ENCODE assay signal across 11 cellular contexts in the genomic region with DNA sequence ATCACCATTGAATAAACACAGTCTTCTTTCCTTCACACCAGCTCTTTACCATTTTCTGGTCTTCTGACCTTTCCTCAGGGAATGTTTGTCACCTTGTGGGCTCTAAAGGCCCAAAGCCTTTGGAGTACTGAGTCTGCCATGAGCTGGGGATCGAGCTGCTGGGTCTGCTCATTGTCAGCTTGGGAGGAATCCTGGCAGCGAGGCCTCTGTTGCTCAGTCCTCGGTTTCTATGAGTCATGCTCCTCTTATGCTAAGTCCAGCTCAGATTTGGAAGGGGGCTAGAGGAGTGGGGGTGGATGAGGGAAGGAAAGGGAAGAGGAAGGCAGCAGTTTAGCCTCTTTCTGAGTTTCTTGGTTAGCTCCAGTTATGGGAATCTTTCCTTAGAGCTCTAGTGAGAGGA. TPM values are rescaled to one million over a fixed set of nuclear protein-coding genes. Genes with fewer than 3 reads are reported as not detected.
A peak's percentile ranks its signal among the peaks of the same experiment; 100 is the strongest.
DNase-seq lines count a peak whose midpoint lies in the region; ATAC-seq, FAIRE-seq and TF ChIP-seq lines count a peak whose summit lies in the region.
"Had no signal": no experiment of that assay in that cellular context is flagged by ENCODE, and none has a peak within 500 bp of the region (broad histone marks: within the 10 kb centered on the region; RNA-seq: fewer than 3 reads in every experiment).

No MANE protein-coding gene starts in this region.

- H3K27me3 ChIP-seq in endodermal cell (ENCODE audit: control insufficient read depth, insufficient read depth, low read length, poor library complexity, severe bottlenecking) (no peaks in the 10 kb centered on the region), left lung (no peaks in the 10 kb centered on the region), aorta (ENCODE audit: control insufficient read depth in 1 of 2, insufficient read depth in 2 of 2, low read length in 1 of 2) (no peaks in the 10 kb centered on the region)

- no peaks in the 10 kb centered on the region for H3K36me3 ChIP-seq in endodermal cell (ENCODE audit: control insufficient read depth, insufficient read depth, low read length)
- H3K36me3 ChIP-seq in left lung = no peaks in the 10 kb centered on the region
- no peaks in the 10 kb centered on the region for H3K36me3 ChIP-seq in aorta (ENCODE audit: control insufficient read depth in 1 of 2, insufficient read depth in 2 of 2, low read length in 1 of 2)

- H3K4me1 ChIP-seq in endodermal cell (ENCODE audit: control insufficient read depth, insufficient read depth, low read length) (no peaks in the 10 kb centered on the region), left lung (no peaks in the 10 kb centered on the region), aorta (ENCODE audit: control insufficient read depth in 1 of 2, insufficient read depth in 2 of 2, low read length in 2 of 2) (no peaks in the 10 kb centered on the region)

- H3K4me1 Mint-ChIP-seq in endodermal cell = peaks cover 9% of the 10 kb centered on the region

- DNase-seq in LHCN-M2 (ENCODE audit: low read depth) (peak; percentile 5), endodermal cell (peak; percentile 66), left lung (no peak), aorta (peak in 1 of 2 donors; percentile 61), H54 (ENCODE audit: insufficient read length, low spot score) (no peak), NCI-H2107 (lab: John Stamatoyannopoulos, UW) (no peak), HT-29 (ENCODE audit: low spot score) (no peak)
- DNase-seq: DMS53, NCI-H82, T-helper 1 cell had no signal

- no peak for TF ChIP-seq POLR2A in H54 (IDR thresholded peaks at IDR 0.05; ENCODE audit: low read depth, low read length)

- FAIRE-seq in H54 (lab: Jason Lieb, UNC) = no peak

- peaks cover 31% of the 10 kb centered on the region for H3K9me3 Mint-ChIP-seq in endodermal cell

- no peak overlapping the region for H3K9ac ChIP-seq in endodermal cell (ENCODE audit: extremely low read depth, low read length, poor library complexity, severe bottlenecking)

- no peak overlapping the region for H3K4me3 Mint-ChIP-seq in endodermal cell

- H3K4me3 ChIP-seq in endodermal cell (ENCODE audit: low read length) (no peak overlapping the region), left lung (no peak overlapping the region), aorta (ENCODE audit: low read length in 2 of 2) (no peak overlapping the region)
- H3K4me3 ChIP-seq: skin epidermis had no signal

- no peaks in the 10 kb centered on the region for H3K36me3 Mint-ChIP-seq in endodermal cell (ENCODE audit: low read depth)

- TF ChIP-seq CTCF in endodermal cell (conservative IDR thresholded peaks at IDR 0.05) (no peak), left lung (IDR thresholded peaks at IDR 0.05) (no peak)

- H3K27ac ChIP-seq in endodermal cell (ENCODE audit: low read depth, low read length) (no peak overlapping the region), left lung (peak overlapping the region in 1 of 2 donors; percentile 54), aorta (ENCODE audit: low read depth in 1 of 2, low read length in 2 of 2) (no peak overlapping the region)

- H3K27ac Mint-ChIP-seq in endodermal cell = no peak overlapping the region

- no peaks in the 10 kb centered on the region for H3K27me3 Mint-ChIP-seq in endodermal cell (ENCODE audit: insufficient read depth)

- WGBS in endodermal cell (ENCODE audit: insufficient coverage in 1 of 2, insufficient read length in 1 of 2), 2 experiments = 39% methylated on average over 3 of the region's 3 CpGs; no CpG with 5 or more reads in 1 of the 2 experiments
- WGBS in aorta, 2 donors = 2 to 13% methylated on average over 3 of the region's 3 CpGs

- intact Hi-C loops in left lung (cut with DNase I) (no loop called here), aorta (cut with DNase I) (no loop called here)

- peak; percentile 68 for ATAC-seq in left lung
- peak; percentile 68 for ATAC-seq in aorta (ENCODE audit: low FRiP score)

- no peaks in the 10 kb centered on the region for H3K9me3 ChIP-seq in endodermal cell (ENCODE audit: control insufficient read depth, low read length)
- no peaks in the 10 kb centered on the region for H3K9me3 ChIP-seq in left lung
- no peaks in the 10 kb centered on the region for H3K9me3 ChIP-seq in aorta (ENCODE audit: control insufficient read depth, low read length)

RNA-seq across cellular contexts. Expression of a gene that starts 31.1 kb away (rescaled TPM):
- total RNA-seq in LHCN-M2 (2014; rRNA removed) = 0.06 and 0.23 TPM in 2 replicates
- 0.21 TPM for polyA plus RNA-seq in LHCN-M2 (2012)
- 10 to 100 TPM in 1 of 2 donors, 1 to 10 TPM in 1; 6.9 to 11.2 TPM for total RNA-seq in endodermal cell
- 4.7 TPM for polyA plus RNA-seq in endodermal cell (2013, experiment 1 of 2)
- 6.4 TPM for polyA plus RNA-seq in endodermal cell (2013, experiment 2 of 2)
- 10 to 100 TPM in 1 of 2 donors, 1 to 10 TPM in 1; 9.2 to 15.3 TPM for total RNA-seq in left lung
- total RNA-seq in aorta = 10 to 100 TPM; 28.8 to 50.4 TPM
- 1 to 10 TPM in 1 of 2 donors, under 1 TPM in 1; 0.88 to 3.0 TPM for polyA plus RNA-seq in aorta
- total RNA-seq in HT-29 (2014; rRNA removed; shearing (Covaris generic)) = not detected in 2 replicates

Comparison
In these comparisons a context has a peak if more than half of its experiments do, and no peak if none do; other contexts are left out.
1. DNase-seq: peak in LHCN-M2 (single experiment) and endodermal cell (single experiment); none in left lung (0 of 2), H54 (single experiment), NCI-H2107 (single experiment) and HT-29 (single experiment).